8 cellular contexts compared by ENCODE assay signal in the genomic region with DNA sequence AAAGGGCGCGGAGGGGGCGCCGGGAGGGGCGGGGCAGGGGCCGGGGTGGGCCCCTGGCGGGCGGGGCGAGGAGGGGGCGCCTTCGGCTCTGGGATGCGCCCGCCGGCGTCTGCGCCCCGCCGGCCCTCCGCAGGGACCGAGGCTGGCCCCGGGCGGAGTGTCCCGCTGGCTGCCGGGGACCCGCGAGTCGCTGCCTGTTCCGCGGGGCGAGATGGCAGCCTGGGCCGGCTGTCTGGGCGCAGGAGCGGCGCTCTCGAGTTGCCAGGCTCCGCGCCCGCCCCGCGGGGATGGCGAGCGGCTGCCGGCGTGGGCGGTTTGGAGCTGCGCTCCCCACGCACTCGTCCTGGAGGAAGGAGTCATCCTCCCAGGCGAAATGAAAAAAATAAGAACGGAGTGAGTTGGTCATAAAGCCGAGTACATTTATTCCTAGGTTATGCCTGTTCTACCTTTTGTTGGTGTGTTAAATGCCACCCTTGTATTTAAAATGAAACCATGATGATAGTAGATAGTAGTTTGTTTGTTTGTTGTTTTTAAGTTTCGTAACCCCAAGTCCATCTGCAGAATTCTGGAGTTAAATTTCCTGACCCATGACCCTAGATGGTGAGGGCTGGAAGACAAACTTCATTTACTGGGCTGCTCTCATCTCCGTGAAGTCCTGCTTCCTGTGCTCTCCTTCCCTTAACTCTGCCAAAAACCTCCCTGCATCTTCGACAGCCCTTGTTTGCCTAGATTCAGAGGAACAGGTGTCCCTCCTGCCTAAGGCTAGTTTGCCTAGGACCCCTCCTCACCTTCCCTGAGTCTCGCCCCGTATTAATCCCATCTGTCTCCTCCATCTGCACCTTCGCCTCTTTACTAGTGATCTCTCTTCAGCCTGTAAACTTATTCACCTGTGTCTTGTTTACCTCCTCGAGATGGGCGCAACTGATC. TPM values are rescaled to one million over a fixed set of nuclear protein-coding genes. Genes with fewer than 3 reads are reported as not detected.
DNase-seq lines count a peak whose midpoint lies in the region.

No MANE protein-coding gene starts in this region.

- no peaks in the 10 kb centered on the region for H3K9me3 Mint-ChIP-seq in stimulated activated naive CD8-positive, alpha-beta T cell treated with anti-CD3 and anti-CD28 coated beads, Interleukin-15, Interleukin-2, amounts not matched to agents 100 ng/mL and 50 ng/mL, for 24 hours

- no peak overlapping the region for H3K23ac ChIP-seq in mesenchymal stem cell (ENCODE audit: low read length in 2 of 2)

- H2BK120ac ChIP-seq in mesenchymal stem cell (ENCODE audit: low read depth, low read length), result no peak overlapping the region

- H3K27ac Mint-ChIP-seq in stimulated activated naive CD8-positive, alpha-beta T cell treated with anti-CD3 and anti-CD28 coated beads, Interleukin-15, Interleukin-2, amounts not matched to agents 100 ng/mL and 50 ng/mL, for 24 hours, result peak overlapping the region; percentile 27

- H3K36me3 ChIP-seq in effector memory CD4-positive, alpha-beta T cell (ENCODE audit: control insufficient read depth, insufficient read depth, low read length), result no peaks in the 10 kb centered on the region
- H3K36me3 ChIP-seq in mesenchymal stem cell (ENCODE audit: control insufficient read depth in 1 of 2, insufficient read depth in 2 of 2, low read depth in 1 of 2, low read length in 2 of 2), result no peaks in the 10 kb centered on the region

- no peaks in the 10 kb centered on the region for H3K27me3 ChIP-seq in effector memory CD4-positive, alpha-beta T cell (replicated peaks; ENCODE audit: control insufficient read depth, insufficient read depth, low read length, poor library complexity, severe bottlenecking)
- peaks cover 0 to 48% of the 10 kb centered on the region in 2 experiments for H3K27me3 ChIP-seq in mesenchymal stem cell (ENCODE audit: control insufficient read depth in 1 of 2, insufficient read depth in 1 of 2, low read length in 2 of 2)

- DNase-seq in DMS 273 (lab: John Stamatoyannopoulos, UW; ENCODE audit: unreplicated experiment) (peak; percentile 30), DMS 273 treated with DMSO at 0.1 percent for 48 hours (lab: John Stamatoyannopoulos, UW) (no peak), mesenchymal stem cell (peak; percentile 27)
- peak; percentile 24 for DNase-seq in activated CD4-positive, alpha-beta T cell treated with anti-CD3 and anti-CD28 coated beads, Interleukin-2, amount 50 U/mL, for 1 hour
- peak in 1 of 3 donors; percentile 14 for DNase-seq in effector memory CD4-positive, alpha-beta T cell
- DNase-seq in effector CD8-positive, alpha-beta T cell (lab: John Stamatoyannopoulos, UW), result no peak
- no peak for DNase-seq in activated CD4-positive, CD25-positive, alpha-beta regulatory T cell (lab: John Stamatoyannopoulos, UW)

- H3K27me3 Mint-ChIP-seq in stimulated activated naive CD8-positive, alpha-beta T cell treated with anti-CD3 and anti-CD28 coated beads, Interleukin-15, Interleukin-2, amounts not matched to agents 100 ng/mL and 50 ng/mL, for 24 hours, result peaks cover 47% of the 10 kb centered on the region

- H3K4me1 Mint-ChIP-seq in stimulated activated naive CD8-positive, alpha-beta T cell treated with anti-CD3 and anti-CD28 coated beads, Interleukin-15, Interleukin-2, amounts not matched to agents 100 ng/mL and 50 ng/mL, for 24 hours (ENCODE audit: low read depth), result peaks cover 14% of the 10 kb centered on the region

- H2AFZ ChIP-seq in mesenchymal stem cell (ENCODE audit: low read depth, low read length), result no peak overlapping the region

- H3K4me3 Mint-ChIP-seq in stimulated activated naive CD8-positive, alpha-beta T cell treated with anti-CD3 and anti-CD28 coated beads, Interleukin-15, Interleukin-2, amounts not matched to agents 100 ng/mL and 50 ng/mL, for 24 hours, result peak overlapping the region; percentile 79

- no peak overlapping the region for H4K8ac ChIP-seq in mesenchymal stem cell (ENCODE audit: low read length)

- H3K27ac ChIP-seq in effector memory CD4-positive, alpha-beta T cell (ENCODE audit: insufficient read depth, low read length, poor library complexity, severe bottlenecking), result peak overlapping the region; percentile 75
- H3K27ac ChIP-seq in mesenchymal stem cell (ENCODE audit: low read length, poor library complexity, severe bottlenecking), result no peak overlapping the region

- no peak overlapping the region for H2BK15ac ChIP-seq in mesenchymal stem cell (ENCODE audit: low read depth, poor library complexity, severe bottlenecking)

- H3K18ac ChIP-seq in mesenchymal stem cell (ENCODE audit: low read depth in 1 of 2, low read length in 2 of 2), result no peak overlapping the region

- H3K9ac ChIP-seq in mesenchymal stem cell (ENCODE audit: low read length), result peak overlapping the region; percentile 91

- no peak overlapping the region for H3K4ac ChIP-seq in mesenchymal stem cell (ENCODE audit: low read depth in 1 of 2, low read length in 2 of 2)

- H4K91ac ChIP-seq in mesenchymal stem cell (ENCODE audit: low read length), result no peak overlapping the region

- H3K36me3 Mint-ChIP-seq in stimulated activated naive CD8-positive, alpha-beta T cell treated with anti-CD3 and anti-CD28 coated beads, Interleukin-15, Interleukin-2, amounts not matched to agents 100 ng/mL and 50 ng/mL, for 24 hours (ENCODE audit: low read depth), result no peaks in the 10 kb centered on the region

- H2BK5ac ChIP-seq in mesenchymal stem cell (ENCODE audit: low read depth, low read length, poor library complexity, severe bottlenecking), result no peak overlapping the region

- H3K4me3 ChIP-seq in effector memory CD4-positive, alpha-beta T cell (ENCODE audit: insufficient read depth, low read depth, low read length, poor library complexity, severe bottlenecking), result peak overlapping the region; percentile 81
- H3K4me3 ChIP-seq in mesenchymal stem cell (ENCODE audit: insufficient read depth in 1 of 2, low read depth in 1 of 2, low read length in 2 of 2), result peak overlapping the region; percentile 22 to 80

- WGBS in mesenchymal stem cell, result 7% methylated on average over 52 of the region's 59 CpGs

- no peak overlapping the region for H2AK5ac ChIP-seq in mesenchymal stem cell (ENCODE audit: low read length, severe bottlenecking)

- H3K79me1 ChIP-seq in mesenchymal stem cell (replicated peaks; ENCODE audit: low read length, poor library complexity, severe bottlenecking), result no peaks in the 10 kb centered on the region

- H3K4me1 ChIP-seq in effector memory CD4-positive, alpha-beta T cell (ENCODE audit: control insufficient read depth, insufficient read depth, low read length, poor library complexity, severe bottlenecking), result peaks cover 4% of the 10 kb centered on the region
- peaks cover 17% of the 10 kb centered on the region for H3K4me1 ChIP-seq in mesenchymal stem cell (ENCODE audit: control insufficient read depth, insufficient read depth, low read depth, low read length)

- H3K9me3 ChIP-seq in effector memory CD4-positive, alpha-beta T cell (ENCODE audit: control insufficient read depth, low read length), result no peaks in the 10 kb centered on the region
- no peaks in the 10 kb centered on the region for H3K9me3 ChIP-seq in mesenchymal stem cell (ENCODE audit: control insufficient read depth, low read length)

- H3K4me2 ChIP-seq in mesenchymal stem cell (ENCODE audit: low read length, poor library complexity, severe bottlenecking), result peak overlapping the region; percentile 98

- H3K14ac ChIP-seq in mesenchymal stem cell (ENCODE audit: low read length in 2 of 2), result no peak overlapping the region

- no peak overlapping the region for H2BK12ac ChIP-seq in mesenchymal stem cell (ENCODE audit: low read length in 2 of 2)

RNA-seq across cellular contexts. Expression of a gene that starts 32.8 kb away (rescaled TPM):
- 570 TPM for polyA plus RNA-seq in mesenchymal stem cell (2013, experiment 1 of 2)
- polyA plus RNA-seq in mesenchymal stem cell (2013, experiment 2 of 2), result 566 TPM

RNA-seq across cellular contexts. Expression of a gene that starts 54.7 kb away (rescaled TPM):
- not detected for polyA plus RNA-seq in mesenchymal stem cell (2013, experiment 1 of 2)
- polyA plus RNA-seq in mesenchymal stem cell (2013, experiment 2 of 2), result not detected

Comparison
In these comparisons a context has a peak if more than half of its experiments do, and no peak if none do; other contexts are left out.
1. DNase-seq: peak in DMS 273 (single experiment), activated CD4-positive, alpha-beta T cell treated with anti-CD3 and anti-CD28 coated beads, Interleukin-2, amount 50 U/mL, for 1 hour (single experiment) and mesenchymal stem cell (single experiment); none in DMS 273 treated with DMSO at 0.1 percent for 48 hours (single experiment), effector CD8-positive, alpha-beta T cell (single experiment) and activated CD4-positive, CD25-positive, alpha-beta regulatory T cell (0 of 4).